In the genomic region with DNA sequence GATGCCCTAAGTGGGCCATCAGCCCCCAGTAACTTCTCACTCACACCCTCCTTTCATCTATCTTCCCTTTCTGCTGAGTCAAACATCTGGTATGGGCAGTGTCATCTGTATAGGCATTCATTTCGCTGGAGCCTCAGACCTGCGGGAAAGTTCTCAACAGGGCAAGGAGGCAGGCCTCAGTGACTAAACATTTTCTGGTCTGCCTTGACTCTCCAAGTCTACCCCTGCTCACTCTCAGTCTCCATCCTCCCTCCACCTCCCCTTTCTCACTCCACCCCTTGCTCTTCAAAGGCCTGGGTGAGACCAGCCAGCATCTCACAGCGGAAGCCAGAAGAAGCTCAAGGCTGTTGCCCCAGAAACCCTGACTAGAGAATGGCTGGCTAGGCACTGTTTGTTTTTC, we compare ENCODE assay signal across 11 cellular contexts.
DNase-seq lines count a peak whose midpoint lies in the region; ATAC-seq and TF ChIP-seq lines count a peak whose summit lies in the region.
"Had no signal": no experiment of that assay in that cellular context is flagged by ENCODE, and none has a peak within 500 bp of the region (broad histone marks: within the 10 kb centered on the region; RNA-seq: fewer than 3 reads in every experiment).

No MANE protein-coding gene starts in this region.

- no peaks in the 10 kb centered on the region for H3F3A ChIP-seq in Loucy (ENCODE audit: low read depth)

- no peak overlapping the region for H3K27ac ChIP-seq in BLaER1
- peak overlapping the region; percentile 29 for H3K27ac ChIP-seq in ectodermal cell (ENCODE audit: insufficient read depth, low read depth, low read length, poor library complexity, severe bottlenecking)

- H3K36me3 ChIP-seq in BLaER1 (no peaks in the 10 kb centered on the region), Loucy (ENCODE audit: insufficient read depth, low read length) (no peaks in the 10 kb centered on the region), ectodermal cell (ENCODE audit: control insufficient read depth, insufficient read depth, low read length) (no peaks in the 10 kb centered on the region), neuron (ENCODE audit: insufficient read depth, low read length) (no peaks in the 10 kb centered on the region)

- DNase-seq in NK-92 (lab: John Stamatoyannopoulos, UW; ENCODE audit: unreplicated experiment) (no peak), DMS153 treated with DMSO at 0.1 percent for 48 hours (lab: John Stamatoyannopoulos, UW; ENCODE audit: unreplicated experiment) (no peak)
- DNase-seq: H7; Karpas-422; stimulated activated CD4-positive, alpha-beta T cell treated with anti-CD3 and anti-CD28 coated beads, Interleukin-4, amount 100 ng/mL, for 24 hours had no signal

- H3K4me1 ChIP-seq in BLaER1 (peaks cover 26% of the 10 kb centered on the region), Loucy (ENCODE audit: insufficient read depth, low read length, poor library complexity, severe bottlenecking) (peaks cover 21% of the 10 kb centered on the region), ectodermal cell (ENCODE audit: control insufficient read depth, insufficient read depth, low read length) (peaks cover 31% of the 10 kb centered on the region), neuron (ENCODE audit: insufficient read depth, low read length) (peaks cover 30% of the 10 kb centered on the region)

- H3K4me3 ChIP-seq in BLaER1 (no peak overlapping the region), Loucy (ENCODE audit: low read length, poor library complexity, severe bottlenecking) (no peak overlapping the region), ectodermal cell (ENCODE audit: insufficient read depth, low read depth, low read length) (peak overlapping the region; percentile 72), neuron (ENCODE audit: low read length) (peak overlapping the region; percentile 71)

- H3K9me3 ChIP-seq in BLaER1 = no peaks in the 10 kb centered on the region
- no peaks in the 10 kb centered on the region for H3K9me3 ChIP-seq in Loucy (ENCODE audit: insufficient read depth, low read depth, low read length)
- H3K9me3 ChIP-seq in ectodermal cell (ENCODE audit: control insufficient read depth, low read length) = no peaks in the 10 kb centered on the region
- H3K9me3 ChIP-seq in neuron (ENCODE audit: low read length) = no peaks in the 10 kb centered on the region

- H3K4me2 ChIP-seq in BLaER1 (peak overlapping the region; percentile 78), Loucy (ENCODE audit: low read depth, low read length, poor library complexity, severe bottlenecking) (peak overlapping the region; percentile 65)

- H3K27me3 ChIP-seq in BLaER1 (no peaks in the 10 kb centered on the region), Loucy (ENCODE audit: insufficient read depth, low read length, poor library complexity, severe bottlenecking) (no peaks in the 10 kb centered on the region), ectodermal cell (ENCODE audit: control insufficient read depth, insufficient read depth, low read length, poor library complexity, severe bottlenecking) (no peaks in the 10 kb centered on the region), neuron (ENCODE audit: insufficient read depth, low read length) (no peaks in the 10 kb centered on the region)

- no peaks in the 10 kb centered on the region for H3K79me2 ChIP-seq in Loucy (ENCODE audit: insufficient read depth, low read length)

- H4K20me1 ChIP-seq in BLaER1 (no peaks in the 10 kb centered on the region), Loucy (ENCODE audit: insufficient read depth, low read length, poor library complexity, severe bottlenecking) (no peaks in the 10 kb centered on the region)

- H3K9ac ChIP-seq in BLaER1 (no peak overlapping the region), Loucy (ENCODE audit: low read depth, low read length, poor library complexity, severe bottlenecking) (no peak overlapping the region)

- no peaks in the 10 kb centered on the region for H3K9me2 ChIP-seq in Loucy (replicated peaks; ENCODE audit: low read depth, low read length)

- H2AFZ ChIP-seq in Loucy (ENCODE audit: low read length) (no peak overlapping the region), neuron (ENCODE audit: low read depth, low read length) (peak overlapping the region; percentile 84)

- TF ChIP-seq CTCF in Loucy (conservative IDR thresholded peaks at IDR 0.05; ENCODE audit: low read length) = no peak

- ATAC-seq in HG03521 (IDR thresholded peaks at IDR 0.05; ENCODE audit: unreplicated experiment) = no peak
- no peak for ATAC-seq in GM19035 (IDR thresholded peaks at IDR 0.05; ENCODE audit: unreplicated experiment)

- 7 to 8% methylated on average over 3 of the region's 3 CpGs for WGBS in ectodermal cell, 2 experiments

Comparison
In these comparisons a context has a peak if more than half of its experiments do, and no peak if none do; other contexts are left out.
1. H3K4me3 ChIP-seq: peak in ectodermal cell (single experiment) and neuron (single experiment); none in BLaER1 (single experiment) and Loucy (single experiment).